ENCODE assay signal across 1 cellular context in genomic region chr1:47608296-47608875, GRCh38.
A peak's percentile ranks its signal among the peaks of the same experiment; 100 is the strongest.
TF ChIP-seq lines count a peak whose summit lies in the region.

No MANE protein-coding gene starts in this region.

TF ChIP-seq in HEK293, 187 proteins besides CTCF, POLR2A, EP300 and RAD21 (continued from another document):
- TF ChIP-seq HIC1 (tag by site-specific recombination; IDR thresholded peaks at IDR 0.05) (no peak), SETDB1 (IDR thresholded peaks at IDR 0.05; ENCODE audit: insufficient read length, low read length) (peak; percentile 48), ZNF341 (tag by site-specific recombination; IDR thresholded peaks at IDR 0.05; ENCODE audit: low read depth) (no peak), ZBTB49 (tag by site-specific recombination; IDR thresholded peaks at IDR 0.05; ENCODE audit: low read depth) (no peak), SCRT1 (tag by site-specific recombination; IDR thresholded peaks at IDR 0.05; ENCODE audit: borderline replicate concordance) (no peak), REPIN1 (tag by site-specific recombination; IDR thresholded peaks at IDR 0.05; ENCODE audit: low read depth) (no peak), ZNF324 (tag by site-specific recombination; IDR thresholded peaks at IDR 0.05) (no peak), TRIM28 (IDR thresholded peaks at IDR 0.05; ENCODE audit: borderline replicate concordance, low read length) (peak; percentile 62; the same call in 1 of the 2 replicates), ZNF585B (tag by site-specific recombination; IDR thresholded peaks at IDR 0.05) (peak; percentile 84), RBAK (tag by site-specific recombination; IDR thresholded peaks at IDR 0.05) (no peak), ZXDB (tag by site-specific recombination; IDR thresholded peaks at IDR 0.05) (no peak), HOXA7 (CRISPR knock-in tag; IDR thresholded peaks at IDR 0.05; ENCODE audit: borderline replicate concordance) (no peak), ZNF624 (tag by site-specific recombination; IDR thresholded peaks at IDR 0.05) (no peak)
TF ChIP-seq in HEK293: peak in this region for 3.
